ENCODE assay signal across 1 cellular context in genomic region chr2:207163815-207164747, GRCh38.
A peak's percentile ranks its signal among the peaks of the same experiment; 100 is the strongest.
TF ChIP-seq lines count a peak whose summit lies in the region.

No MANE protein-coding gene starts in this region.

TF ChIP-seq in A549, 52 proteins besides CTCF, POLR2A, EP300 and RAD21 (continued from another document):
- TF ChIP-seq BCL3 (IDR thresholded peaks at IDR 0.05): 0 out of 3 replicates have a peak, but pooled peaks have one; percentile 37
- 0 out of 2 replicates have a peak, but pooled peaks have one; percentile 23 for TF ChIP-seq E2F6 (IDR thresholded peaks at IDR 0.05; ENCODE audit: borderline replicate concordance, low read depth)
TF ChIP-seq in A549: peak in this region for 8.
